11 cellular contexts compared by ENCODE assay signal in genomic region chr1:110383311-110383990, GRCh38. TPM values are rescaled to one million over a fixed set of nuclear protein-coding genes. Genes with fewer than 3 reads are reported as not detected.
DNase-seq lines count a peak whose midpoint lies in the region; ATAC-seq and TF ChIP-seq lines count a peak whose summit lies in the region.
"Had no signal": no experiment of that assay in that cellular context is flagged by ENCODE, and none has a peak within 500 bp of the region (broad histone marks: within the 10 kb centered on the region; RNA-seq: fewer than 3 reads in every experiment).

No MANE protein-coding gene starts in this region.

- peaks cover 27% of the 10 kb centered on the region for H3K4me1 Mint-ChIP-seq in activated CD4-positive, alpha-beta memory T cell treated with anti-CD3 and anti-CD28 coated beads, Interleukin-2, amount 10 ng/mL, durations not matched to agents 7 days and 5 days

- POLR2A ChIA-PET in activated CD4-positive, alpha-beta memory T cell treated with anti-CD3 and anti-CD28 coated beads, Interleukin-2, amount 10 ng/mL, durations not matched to agents 7 days and 5 days (lab: Charles Lee) = interaction anchor here (0.9 to 7.1 kb wide), 9 partner anchors 10 to 137 kb away, joined by 3 to 41 read pairs (median 4); partner anchors contain the start of gene RBM15

- no peak for TF ChIP-seq POLR2A in ovary (IDR thresholded peaks at IDR 0.05)

- H3K9me3 ChIP-seq in GM23248 (ENCODE audit: low read depth) (no peaks in the 10 kb centered on the region), ovary (no peaks in the 10 kb centered on the region)
- H3K9me3 ChIP-seq: adrenal gland had no signal

- no peak for ATAC-seq in GM19452 (IDR thresholded peaks at IDR 0.05; ENCODE audit: unreplicated experiment)

- H3K27me3 ChIP-seq in GM23248 (replicated peaks; ENCODE audit: insufficient read depth) (no peaks in the 10 kb centered on the region), ovary (no peaks in the 10 kb centered on the region)
- H3K27me3 ChIP-seq: adrenal gland had no signal

- H3F3A ChIP-seq in GM23248 (ENCODE audit: insufficient read depth) = peaks cover 21% of the 10 kb centered on the region

- peak overlapping the region; percentile 56 for H3K4me3 Mint-ChIP-seq in activated CD4-positive, alpha-beta memory T cell treated with anti-CD3 and anti-CD28 coated beads, Interleukin-2, amount 10 ng/mL, durations not matched to agents 7 days and 5 days

- H3K79me2 ChIP-seq in GM23248 (ENCODE audit: insufficient read depth) = peaks cover 5% of the 10 kb centered on the region; the same call in 1 of the 2 replicates

- H3K36me3 ChIP-seq in GM23248 (ENCODE audit: low read depth) = peaks cover 4% of the 10 kb centered on the region; the same call in 1 of the 2 replicates
- no peaks in the 10 kb centered on the region for H3K36me3 ChIP-seq in ovary

- TF ChIP-seq CTCF in AG10803 (conservative IDR thresholded peaks at IDR 0.05; ENCODE audit: low read length) = no peak
- no peak for TF ChIP-seq CTCF in ovary (IDR thresholded peaks at IDR 0.05)

- 47 to 49% methylated on average over 5 of the region's 5 CpGs for WGBS in GM23248 (ENCODE audit: low coverage in 1 of 2, low lambda C conversion rate in 2 of 2, missing lambda C conversion rate in 2 of 2), 2 experiments
- 50 to 56% (median 50%) methylated on average over 5 of the region's 5 CpGs for WGBS in ovary, 3 donors

- H3K9me3 Mint-ChIP-seq in activated CD4-positive, alpha-beta memory T cell treated with anti-CD3 and anti-CD28 coated beads, Interleukin-2, amount 10 ng/mL, durations not matched to agents 7 days and 5 days = no peaks in the 10 kb centered on the region

- no peak for TF ChIP-seq EP300 in ovary (IDR thresholded peaks at IDR 0.05)

- CTCF ChIA-PET in activated CD4-positive, alpha-beta memory T cell treated with anti-CD3 and anti-CD28 coated beads, Interleukin-2, amount 10 ng/mL, durations not matched to agents 7 days and 5 days (lab: Charles Lee) = interaction anchor here (0.6 to 2.7 kb wide), 6 partner anchors 14 to 398 kb away, joined by 3 to 7 read pairs (median 4); partner anchors contain the start of gene KCNC4

- peaks cover 45% of the 10 kb centered on the region for H3K36me3 Mint-ChIP-seq in activated CD4-positive, alpha-beta memory T cell treated with anti-CD3 and anti-CD28 coated beads, Interleukin-2, amount 10 ng/mL, durations not matched to agents 7 days and 5 days (ENCODE audit: low read depth)

- H2AFZ ChIP-seq in GM23248 = peak overlapping the region; percentile 70

- H3K9ac ChIP-seq in GM23248 = peak overlapping the region; percentile 66

- DNase-seq in AG10803 (ENCODE audit: low read depth) (peak; percentile 37), GM23248 (peak; percentile 44), iris pigment epithelial cell (ENCODE audit: low read depth) (peak; percentile 16), SHP77 (lab: John Stamatoyannopoulos, UW) (no peak), cerebellar cortex (ENCODE audit: low spot score) (no peak), ovary (no peak)
- no peak for DNase-seq in activated CD4-positive, alpha-beta memory T cell treated with anti-CD3 and anti-CD28 coated beads, Interleukin-2, amount 10 ng/mL, durations not matched to agents 7 days and 5 days
- DNase-seq: adrenal gland, DMS79, NCI-H146 had no signal

- peak overlapping the region; percentile 63 for H3K4me2 ChIP-seq in GM23248 (ENCODE audit: unreplicated experiment)

- H3K9me2 ChIP-seq in GM23248 (ENCODE audit: insufficient read depth) = no peaks in the 10 kb centered on the region

- no peaks in the 10 kb centered on the region for H3K27me3 Mint-ChIP-seq in activated CD4-positive, alpha-beta memory T cell treated with anti-CD3 and anti-CD28 coated beads, Interleukin-2, amount 10 ng/mL, durations not matched to agents 7 days and 5 days

- H4K20me1 ChIP-seq in GM23248 (ENCODE audit: insufficient read depth) = no peaks in the 10 kb centered on the region

- no peak overlapping the region for H3K4me3 ChIP-seq in AG10803 (ENCODE audit: low read length)
- H3K4me3 ChIP-seq in GM23248 = peak overlapping the region; percentile 51
- H3K4me3 ChIP-seq in ovary = no peak overlapping the region
- H3K4me3 ChIP-seq: adrenal gland had no signal

- H3K27ac ChIP-seq in GM23248 (peak overlapping the region; percentile 63), ovary (no peak overlapping the region)

- H3K4me1 ChIP-seq in GM23248 (ENCODE audit: insufficient read depth) = peaks cover 12% of the 10 kb centered on the region
- peaks cover 6% of the 10 kb centered on the region for H3K4me1 ChIP-seq in ovary (ENCODE audit: insufficient read depth)
- H3K4me1 ChIP-seq: adrenal gland had no signal

- peak overlapping the region; percentile 77 for H3K27ac Mint-ChIP-seq in activated CD4-positive, alpha-beta memory T cell treated with anti-CD3 and anti-CD28 coated beads, Interleukin-2, amount 10 ng/mL, durations not matched to agents 7 days and 5 days

- intact Hi-C loops in ovary (cut with DNase I) = no loop called here

- in situ Hi-C loops in GM23248 (cut with MboI) = no loop called here

RNA-seq across cellular contexts. Expression of gene SLC16A4, which starts 7.4 kb away (rescaled TPM):
- total RNA-seq in GM23248 (2014; rRNA removed; shearing (Covaris generic)) = 28.1 and 34.3 TPM in 2 replicates
- polyA plus RNA-seq in GM23248 (2016; fragmentation: Nextera tagmentation; extraction: Ambion mirVana) (15.6 and 15.9 TPM in 2 replicates), ovary (10 to 100 TPM; 23.9 to 33.0 TPM)
- total RNA-seq in activated CD4-positive, alpha-beta memory T cell treated with anti-CD3 and anti-CD28 coated beads, Interleukin-2, amount 10 ng/mL, durations not matched to agents 7 days and 5 days = under 1 TPM; 0.35 to 0.55 TPM
- total RNA-seq in ovary = 10 to 100 TPM; 14.5 to 33.7 (median 21.2) TPM

RNA-seq across cellular contexts. Expression of gene LAMTOR5, which starts 24.0 kb away (rescaled TPM):
- total RNA-seq in GM23248 (2014; rRNA removed; shearing (Covaris generic)) = 67.1 and 145 TPM in 2 replicates
- polyA plus RNA-seq in GM23248 (2016; fragmentation: Nextera tagmentation; extraction: Ambion mirVana) = 307 and 318 TPM in 2 replicates
- total RNA-seq in activated CD4-positive, alpha-beta memory T cell treated with anti-CD3 and anti-CD28 coated beads, Interleukin-2, amount 10 ng/mL, durations not matched to agents 7 days and 5 days = 100 to 1,000 TPM; 127 to 128 TPM
- 100 to 1,000 TPM; 103 to 129 (median 122) TPM for total RNA-seq in ovary
- polyA plus RNA-seq in ovary = 100 to 1,000 TPM; 184 to 265 TPM

RNA-seq across cellular contexts. Expression of gene RBM15, which starts 44.3 kb away (rescaled TPM):
- total RNA-seq in GM23248 (2014; rRNA removed; shearing (Covaris generic)) = 18.7 and 22.5 TPM in 2 replicates
- 6.4 and 6.6 TPM in 2 replicates for polyA plus RNA-seq in GM23248 (2016; fragmentation: Nextera tagmentation; extraction: Ambion mirVana)
- 10 to 100 TPM; 63.4 to 68.1 TPM for total RNA-seq in activated CD4-positive, alpha-beta memory T cell treated with anti-CD3 and anti-CD28 coated beads, Interleukin-2, amount 10 ng/mL, durations not matched to agents 7 days and 5 days
- 10 to 100 TPM; 21.2 to 28.7 (median 26.2) TPM for total RNA-seq in ovary
- polyA plus RNA-seq in ovary = 1 to 10 TPM; 3.4 to 3.5 TPM

Comparison
In these comparisons a context has a peak if more than half of its experiments do, and no peak if none do; other contexts are left out.
1. DNase-seq: peak in AG10803 (single experiment), GM23248 (single experiment) and iris pigment epithelial cell (single experiment); none in activated CD4-positive, alpha-beta memory T cell treated with anti-CD3 and anti-CD28 coated beads, Interleukin-2, amount 10 ng/mL, durations not matched to agents 7 days and 5 days (single experiment), SHP77 (0 of 2), cerebellar cortex (single experiment) and ovary (0 of 5).
2. RNA of gene SLC16A4, which starts 7.4 kb away (total RNA-seq): 28.1 to 34.3 TPM in GM23248 and 14.5 to 33.7 TPM in ovary; 0.35 to 0.55 TPM in activated CD4-positive, alpha-beta memory T cell treated with anti-CD3 and anti-CD28 coated beads, Interleukin-2, amount 10 ng/mL, durations not matched to agents 7 days and 5 days; every median in the first group is over 4 times any median in the second.